9 cellular contexts compared by ENCODE assay signal in genomic region chr7:5494683-5495561, GRCh38. TPM values are rescaled to one million over a fixed set of nuclear protein-coding genes. Genes with fewer than 3 reads are reported as not detected.
DNase-seq lines count a peak whose midpoint lies in the region; ATAC-seq and TF ChIP-seq lines count a peak whose summit lies in the region.
"Had no signal": no experiment of that assay in that cellular context is flagged by ENCODE, and none has a peak within 500 bp of the region (broad histone marks: within the 10 kb centered on the region; RNA-seq: fewer than 3 reads in every experiment).

No MANE protein-coding gene starts in this region.

- H3K27me3 Mint-ChIP-seq in CD4-positive, alpha-beta memory T cell, result no peaks in the 10 kb centered on the region

- peak overlapping the region in 7 of 8 donors; percentile 46 to 73 (median 53) for H3K4me3 Mint-ChIP-seq in CD4-positive, alpha-beta memory T cell

- ATAC-seq in GM21367 (IDR thresholded peaks at IDR 0.05; ENCODE audit: unreplicated experiment), result peak; percentile 58

- H3K27ac Mint-ChIP-seq in CD4-positive, alpha-beta memory T cell, result peak overlapping the region in 5 of 7 donors; percentile 15 to 86 (median 63)

- H3K4me1 Mint-ChIP-seq in CD4-positive, alpha-beta memory T cell, result peaks cover 5 to 27% (median 15%) of the 10 kb centered on the region in 4 donors

- H3K27me3 ChIP-seq in CD4-positive, alpha-beta memory T cell (ENCODE audit: insufficient read depth, low read length), result no peaks in the 10 kb centered on the region
- H3K27me3 ChIP-seq in neutrophil, result no peaks in the 10 kb centered on the region

- TF ChIP-seq CTCF in fibroblast of villous mesenchyme (IDR thresholded peaks at IDR 0.05; ENCODE audit: insufficient read depth, low read depth, low read length) (peak; percentile 93), neutrophil (IDR thresholded peaks at IDR 0.05) (peak; percentile 91)

- peaks cover 4 to 6% of the 10 kb centered on the region in 2 donors for H3K36me3 Mint-ChIP-seq in CD4-positive, alpha-beta memory T cell

- peak overlapping the region in 1 of 2 donors; percentile 40 for H3K4me3 ChIP-seq in CD4-positive, alpha-beta memory T cell (ENCODE audit: low read length in 2 of 2)
- H3K4me3 ChIP-seq in fibroblast of villous mesenchyme (ENCODE audit: low read depth, low read length), result no peak overlapping the region
- peak overlapping the region; percentile 44 to 56 for H3K4me3 ChIP-seq in neutrophil (ENCODE audit: low read depth in 1 of 2, low read length in 1 of 2)
- H3K4me3 ChIP-seq: SK-N-MC had no signal

- POLR2A ChIA-PET in CD4-positive, alpha-beta memory T cell (lab: Charles Lee; ENCODE audit: partially characterized antibody), result interaction anchor here (0.6 to 3.1 kb wide), 14 partner anchors 27 to 209 kb away, joined by 3 to 14 read pairs (median 5); no protein-coding TSS in a partner anchor

- intact Hi-C loops in CD4-positive, alpha-beta memory T cell (cut with micrococcal nuclease), result loop anchor here (1.0 kb wide), 3 partner anchors 64 to 209 kb away; no protein-coding TSS in a partner anchor

- H3K4me1 ChIP-seq in CD4-positive, alpha-beta memory T cell (ENCODE audit: insufficient read depth, low read length), result peaks cover 16% of the 10 kb centered on the region
- H3K4me1 ChIP-seq in neutrophil (ENCODE audit: control insufficient read depth in 1 of 2, insufficient read depth in 1 of 2, low read depth in 1 of 2, low read length in 1 of 2), result peaks cover 12 to 15% of the 10 kb centered on the region in 2 experiments

- no peak overlapping the region for H3K27ac ChIP-seq in CD4-positive, alpha-beta memory T cell (ENCODE audit: low read depth, low read length)
- peak overlapping the region; percentile 51 for H3K27ac ChIP-seq in neutrophil
- H3K27ac ChIP-seq: SK-N-MC had no signal

- no peaks in the 10 kb centered on the region for H3K36me3 ChIP-seq in CD4-positive, alpha-beta memory T cell (ENCODE audit: insufficient read depth, low read length)
- peaks cover 31% of the 10 kb centered on the region for H3K36me3 ChIP-seq in neutrophil

- H3K9me3 ChIP-seq in CD4-positive, alpha-beta memory T cell (ENCODE audit: control insufficient read depth in 1 of 2, low read length in 2 of 2), result no peaks in the 10 kb centered on the region
- no peaks in the 10 kb centered on the region for H3K9me3 ChIP-seq in neutrophil

- DNase-seq in CD4-positive, alpha-beta memory T cell, result peak; percentile 80 to 82 (median 81)
- DNase-seq in Kasumi-1 (lab: John Stamatoyannopoulos, UW) (peak; percentile 40 to 63), SHP77 (lab: John Stamatoyannopoulos, UW) (peak; percentile 78 to 83), fibroblast of villous mesenchyme (ENCODE audit: low read depth) (peak; percentile 79), superior temporal gyrus (ENCODE audit: extremely low spot score) (peak; percentile 89)
- peak; percentile 70 for DNase-seq in activated effector memory CD4-positive, alpha-beta T cell treated with Interleukin-2 at 50 U/mL for 16 hours

- H3K9me3 Mint-ChIP-seq in CD4-positive, alpha-beta memory T cell, result no peaks in the 10 kb centered on the region

- CTCF ChIA-PET in CD4-positive, alpha-beta memory T cell (lab: Charles Lee; ENCODE audit: partially characterized antibody), result interaction anchor here (0.6 to 3.7 kb wide), 39 partner anchors 10 to 332 kb away, joined by 3 to 92 read pairs (median 5); no protein-coding TSS in a partner anchor

RNA-seq across cellular contexts. Expression of gene FBXL18, which starts 18.7 kb away (rescaled TPM):
- 10 to 100 TPM; 10.8 to 10.9 TPM for total RNA-seq in CD4-positive, alpha-beta memory T cell
- 1 to 10 TPM in 1 of 2 donors, under 1 TPM in 1; 0.34 to 2.1 TPM for polyA plus RNA-seq in CD4-positive, alpha-beta memory T cell
- total RNA-seq in fibroblast of villous mesenchyme, result 10.8 and 13.2 TPM in 2 replicates

RNA-seq across cellular contexts. Expression of gene ACTB, which starts 35.5 kb away (rescaled TPM):
- 1,000 to 10,000 TPM; 2,333 to 2,422 TPM for total RNA-seq in CD4-positive, alpha-beta memory T cell
- over 10,000 TPM; 12,401 to 16,420 TPM for polyA plus RNA-seq in CD4-positive, alpha-beta memory T cell
- 9,607 and 9,891 TPM in 2 replicates for total RNA-seq in fibroblast of villous mesenchyme
